Comparison of ENCODE assay signal across 21 cellular contexts in the genomic region with DNA sequence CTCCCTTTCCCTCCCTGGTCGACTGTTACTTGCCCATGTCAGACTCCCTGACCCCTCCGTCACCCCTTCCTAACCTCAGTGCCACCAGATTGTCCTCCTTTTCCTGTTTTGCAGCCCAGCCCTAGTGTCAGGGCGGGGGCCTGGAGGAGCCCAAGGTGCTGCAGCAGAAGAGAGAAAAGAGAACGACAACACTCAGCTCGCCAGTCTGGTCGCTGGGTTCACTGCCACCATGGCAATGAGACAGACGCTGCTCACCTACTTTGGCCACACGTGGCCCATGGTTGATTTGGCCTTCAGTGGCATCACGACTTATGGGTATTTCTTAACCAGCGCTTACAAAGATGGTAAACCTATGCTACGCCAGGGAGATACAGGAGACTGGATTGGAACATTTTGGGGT.
DNase-seq lines count a peak whose midpoint lies in the region; ATAC-seq, FAIRE-seq and TF ChIP-seq lines count a peak whose summit lies in the region.
"Had no signal": no experiment of that assay in that cellular context is flagged by ENCODE, and none has a peak within 500 bp of the region (broad histone marks: within the 10 kb centered on the region; RNA-seq: fewer than 3 reads in every experiment).

No MANE protein-coding gene starts in this region.

- 90% methylated on average over 3 of the region's 11 CpGs; no CpG with 5 or more reads in 1 of the 2 experiments for WGBS in IMR-90 (ENCODE audit: extremely low coverage in 2 of 2, insufficient read length in 1 of 2), 2 experiments

- no peaks in the 10 kb centered on the region for H3K27me3 ChIP-seq in BLaER1
- H3K27me3 ChIP-seq in IMR-90 (ENCODE audit: control insufficient read depth, insufficient read depth, low read length) = no peaks in the 10 kb centered on the region
- no peaks in the 10 kb centered on the region for H3K27me3 ChIP-seq in bronchial epithelial cell (ENCODE audit: control insufficient read depth, insufficient read depth, low read length)

- H3K23ac ChIP-seq in IMR-90 (ENCODE audit: low read depth, low read length) = no peak overlapping the region

- no peak for TF ChIP-seq POLR2A in IMR-90 (IDR thresholded peaks at IDR 0.05; ENCODE audit: low read depth, low read length)

- peaks cover 10% of the 10 kb centered on the region; the same call in 1 of the 2 replicates for H3K9me1 ChIP-seq in IMR-90 (ENCODE audit: insufficient read depth, low read length)

- H3K9me3 Mint-ChIP-seq in natural killer cell treated with Interleukin-12 subunit alpha and Interleukin-12 subunit beta and Interleukin-15 and Interleukin-18, amount 100 ng/mL, for 72 hours = peaks cover 4% of the 10 kb centered on the region

- no peaks in the 10 kb centered on the region for H3K27me3 Mint-ChIP-seq in natural killer cell treated with Interleukin-12 subunit alpha and Interleukin-12 subunit beta and Interleukin-15 and Interleukin-18, amount 100 ng/mL, for 72 hours
- H3K27me3 Mint-ChIP-seq: IgD-negative memory B cell had no signal

- H3K56ac ChIP-seq in IMR-90 (ENCODE audit: extremely low read depth, insufficient read depth, low read length) = no peak overlapping the region

- 0 out of 2 replicates have a peak overlapping the region, but pooled peaks have one; percentile 12 for H4K91ac ChIP-seq in IMR-90 (ENCODE audit: insufficient read depth, low read depth, low read length)

- DNase-seq in IMR-90 (no peak), UCSD-AML1 (lab: John Stamatoyannopoulos, UW; ENCODE audit: unreplicated experiment) (peak; percentile 41), bronchial epithelial cell (ENCODE audit: low read depth) (no peak), amniotic stem cell (lab: John Stamatoyannopoulos, UW) (no peak), dermis blood vessel endothelial cell (no peak)
- no peak for DNase-seq in natural killer cell treated with Interleukin-12 subunit alpha and Interleukin-12 subunit beta and Interleukin-15 and Interleukin-18, amount 100 ng/mL, for 72 hours (ENCODE audit: low spot score)
- DNase-seq: 8988T; C1 segment of cervical spinal cord; CD4-positive, CD25-positive, alpha-beta regulatory T cell; CD8-positive, alpha-beta memory T cell; COR-L47; DMS 273 treated with DMSO at 0.1 percent for 48 hours; DMS53; DND-41; EL had no signal

- dilution Hi-C loops in IMR-90 (cut with HindIII; ENCODE audit: low sequenced_read_pairs, unreplicated experiment) = no loop called here

- no peak overlapping the region for H2BK5ac ChIP-seq in IMR-90 (ENCODE audit: low read depth, low read length, poor library complexity, severe bottlenecking)

- POLR2A ChIA-PET in IMR-90 (lab: Charles Lee; ENCODE audit: unreplicated experiment) = no interaction called here

- 0 out of 2 replicates have a peak overlapping the region, but pooled peaks have one; percentile 18 for H2AK5ac ChIP-seq in IMR-90 (ENCODE audit: low read depth, low read length)

- no peak overlapping the region for H3K27ac ChIP-seq in BLaER1
- no peak overlapping the region for H3K27ac ChIP-seq in IMR-90 (ENCODE audit: insufficient read depth, low read length)
- H3K27ac ChIP-seq: HL-60 had no signal

- no peak overlapping the region for H2AFZ ChIP-seq in IMR-90 (replicated peaks; ENCODE audit: low read length, poor library complexity)

- H3K4me3 ChIP-seq in BLaER1 = no peak overlapping the region
- no peak overlapping the region for H3K4me3 ChIP-seq in IMR-90 (ENCODE audit: insufficient read depth, low read depth, low read length)
- no peak overlapping the region for H3K4me3 ChIP-seq in bronchial epithelial cell (ENCODE audit: low read depth, low read length)
- H3K4me3 ChIP-seq: GM12878, HAP-1 had no signal

- CTCF ChIA-PET in IMR-90 (lab: Yijun Ruan, JAX) = interaction anchor here (1.5 kb wide), 1 partner anchor 16 kb away, joined by 4 read pairs; no protein-coding TSS in a partner anchor

- intact Hi-C loops in IMR-90 (cut with micrococcal nuclease) = no loop called here

- no peak overlapping the region for H2BK120ac ChIP-seq in IMR-90 (ENCODE audit: low read depth, low read length)

- no peak overlapping the region for H3K14ac ChIP-seq in IMR-90 (replicated peaks; ENCODE audit: low read depth, low read length)

- 0 out of 4 replicates have a peak, but pooled peaks cover 0 to 3% of the 10 kb centered on the region in 2 experiments for H3K79me1 ChIP-seq in IMR-90 (ENCODE audit: low read depth in 1 of 2, low read length in 2 of 2)

- H4K20me1 ChIP-seq in BLaER1 = no peaks in the 10 kb centered on the region
- no peaks in the 10 kb centered on the region for H4K20me1 ChIP-seq in IMR-90 (ENCODE audit: insufficient read depth, low read length)

- no peak overlapping the region for H3K4me3 Mint-ChIP-seq in natural killer cell treated with Interleukin-12 subunit alpha and Interleukin-12 subunit beta and Interleukin-15 and Interleukin-18, amount 100 ng/mL, for 72 hours
- H3K4me3 Mint-ChIP-seq: CD4-positive, CD25-positive, alpha-beta regulatory T cell; CD8-positive, alpha-beta memory T cell; IgD-negative memory B cell had no signal

- no peak overlapping the region for H2AK9ac ChIP-seq in IMR-90 (replicated peaks; ENCODE audit: low read depth, low read length, poor library complexity)

- H3K4ac ChIP-seq in IMR-90 (ENCODE audit: low read depth, low read length) = peak overlapping the region; percentile 25; the same call in 1 of the 2 replicates

- no peak for TF ChIP-seq RAD21 in IMR-90 (IDR thresholded peaks at IDR 0.05; ENCODE audit: low read length)

- no peak for ATAC-seq in IMR-90 (ENCODE audit: low read depth)
- ATAC-seq in natural killer cell treated with Interleukin-12 subunit alpha and Interleukin-12 subunit beta and Interleukin-15 and Interleukin-18, amount 100 ng/mL, for 72 hours = no peak
- no peak for ATAC-seq in HG03097 (IDR thresholded peaks at IDR 0.05; ENCODE audit: low FRiP score, unreplicated experiment)
- ATAC-seq: GM12878 had no signal

- peak overlapping the region; percentile 47 for H3K4me2 ChIP-seq in BLaER1
- H3K4me2 ChIP-seq in IMR-90 (ENCODE audit: low read depth, low read length) = no peak overlapping the region

- peak; percentile 73 for FAIRE-seq in bronchial epithelial cell (lab: Jason Lieb, UNC)
- FAIRE-seq: GM12878 had no signal

- no peak overlapping the region for H2BK20ac ChIP-seq in IMR-90 (ENCODE audit: low read depth, low read length)

- no peaks in the 10 kb centered on the region for H3K36me3 Mint-ChIP-seq in natural killer cell treated with Interleukin-12 subunit alpha and Interleukin-12 subunit beta and Interleukin-15 and Interleukin-18, amount 100 ng/mL, for 72 hours
- H3K36me3 Mint-ChIP-seq: CD4-positive, CD25-positive, alpha-beta regulatory T cell; IgD-negative memory B cell had no signal

- in situ Hi-C loops in IMR-90 (cut with MboI; ENCODE audit: low sequenced_read_pairs) = no loop called here

- no peak overlapping the region for H3K18ac ChIP-seq in IMR-90 (ENCODE audit: low read depth, low read length)

- H3K9ac ChIP-seq in BLaER1 = no peak overlapping the region
- H3K9ac ChIP-seq in IMR-90 (ENCODE audit: low read depth, low read length) = no peak overlapping the region

- H3K36me3 ChIP-seq in BLaER1 (no peaks in the 10 kb centered on the region), IMR-90 (ENCODE audit: control insufficient read depth, insufficient read depth, low read length) (no peaks in the 10 kb centered on the region), bronchial epithelial cell (ENCODE audit: control insufficient read depth, insufficient read depth, low read length) (no peaks in the 10 kb centered on the region)
- H3K36me3 ChIP-seq: HAP-1 had no signal

- no peak overlapping the region for H4K5ac ChIP-seq in IMR-90 (ENCODE audit: low read depth, low read length)

- no peak overlapping the region for H4K8ac ChIP-seq in IMR-90 (ENCODE audit: low read depth in 2 of 2, low read length in 2 of 2)

- no peak for TF ChIP-seq CTCF in IMR-90 (conservative IDR thresholded peaks at IDR 0.05; ENCODE audit: low read depth, low read length)
- TF ChIP-seq CTCF in bronchial epithelial cell (IDR thresholded peaks at IDR 0.05; ENCODE audit: insufficient read depth, low read length, severe bottlenecking) = no peak

- H2BK15ac ChIP-seq in IMR-90 (ENCODE audit: low read depth, low read length) = no peak overlapping the region

- no TSS peak for BruUV-seq in IMR-90 (replicated peaks; lab: Mats Ljungman, UMichigan)

- peaks cover 29% of the 10 kb centered on the region for H3K9me3 ChIP-seq in BLaER1
- H3K9me3 ChIP-seq in IMR-90 (ENCODE audit: control insufficient read depth, insufficient read depth, low read length) = peaks cover 3% of the 10 kb centered on the region
- H3K9me3 ChIP-seq: HAP-1 had no signal

- H3K27ac Mint-ChIP-seq in natural killer cell treated with Interleukin-12 subunit alpha and Interleukin-12 subunit beta and Interleukin-15 and Interleukin-18, amount 100 ng/mL, for 72 hours = no peak overlapping the region
- H3K27ac Mint-ChIP-seq: IgD-negative memory B cell had no signal

- peaks cover 0 to 3% of the 10 kb centered on the region in 2 donors for H3K4me1 Mint-ChIP-seq in natural killer cell treated with Interleukin-12 subunit alpha and Interleukin-12 subunit beta and Interleukin-15 and Interleukin-18, amount 100 ng/mL, for 72 hours (ENCODE audit: low read depth in 2 of 2)
- H3K4me1 Mint-ChIP-seq: CD8-positive, alpha-beta memory T cell; IgD-negative memory B cell had no signal

- H3K4me1 ChIP-seq in BLaER1 (peaks cover 15% of the 10 kb centered on the region), IMR-90 (ENCODE audit: control insufficient read depth, insufficient read depth, low read length) (peaks cover 5% of the 10 kb centered on the region)
- H3K4me1 ChIP-seq: HAP-1 had no signal

TF ChIP-seq in IMR-90, 13 proteins besides CTCF, POLR2A, EP300 and RAD21:
- no peak for TF ChIP-seq MAZ (IDR thresholded peaks at IDR 0.05; ENCODE audit: borderline replicate concordance, low read depth, low read length)
